In the genomic region with DNA sequence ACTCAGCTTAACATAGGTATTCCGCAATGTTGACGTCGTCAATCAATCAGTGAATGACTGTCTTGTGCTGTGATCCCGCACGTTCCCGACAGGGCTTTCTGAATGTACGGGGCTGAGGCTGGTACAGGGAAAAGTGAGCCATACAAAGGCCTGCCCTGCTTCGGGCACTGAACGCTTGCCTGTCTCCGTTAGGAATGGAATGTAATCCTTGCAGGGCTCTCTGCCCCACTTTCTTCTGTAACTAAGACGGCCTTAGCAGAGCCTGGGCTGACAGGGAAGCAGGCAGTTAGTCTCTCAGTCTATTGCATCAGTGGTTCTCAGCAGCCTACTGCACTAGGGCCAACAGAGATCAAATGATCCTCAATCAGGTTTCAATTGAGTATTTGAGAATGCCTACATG, we compare ENCODE assay signal across 20 cellular contexts. TPM values are rescaled to one million over a fixed set of nuclear protein-coding genes. Genes with fewer than 3 reads are reported as not detected.
DNase-seq lines count a peak whose midpoint lies in the region; ATAC-seq and TF ChIP-seq lines count a peak whose summit lies in the region.
"Had no signal": no experiment of that assay in that cellular context is flagged by ENCODE, and none has a peak within 500 bp of the region (broad histone marks: within the 10 kb centered on the region; RNA-seq: fewer than 3 reads in every experiment).

No MANE protein-coding gene starts in this region.

- H3K4me2 ChIP-seq in hepatocyte (no peak overlapping the region), neural progenitor cell (no peak overlapping the region)
- H3K4me2 ChIP-seq: A549, PC-9 had no signal

- H3K27ac Mint-ChIP-seq in neural progenitor cell = no peak overlapping the region
- H3K27ac Mint-ChIP-seq in stimulated activated memory B cell treated with anti-CD40 and anti-IgM and Interleukin-4, amounts not matched to agents 10 μg/mL and 1 μg/mL and 100 μg/mL, for 72 hours = no peak overlapping the region
- H3K27ac Mint-ChIP-seq: B cell, CD14-positive monocyte had no signal

- H3K4me3 ChIP-seq in adipocyte (ENCODE audit: low read length) (no peak overlapping the region), hepatocyte (no peak overlapping the region), neural progenitor cell (no peak overlapping the region), subcutaneous abdominal adipose tissue (ENCODE audit: low read depth in 1 of 5, low read length in 5 of 5) (no peak overlapping the region), MG63 (no peak overlapping the region)
- H3K4me3 ChIP-seq: A549, PC-9, SK-N-MC had no signal

- peaks cover 22% of the 10 kb centered on the region for H3K36me3 ChIP-seq in adipocyte (ENCODE audit: control insufficient read depth, insufficient read depth, low read length, severe bottlenecking)
- H3K36me3 ChIP-seq in hepatocyte (replicated peaks; ENCODE audit: insufficient read depth, low read depth) = no peaks in the 10 kb centered on the region
- H3K36me3 ChIP-seq in neural progenitor cell = no peaks in the 10 kb centered on the region
- peaks cover 0 to 22% (median 15%) of the 10 kb centered on the region in 5 donors for H3K36me3 ChIP-seq in subcutaneous abdominal adipose tissue (ENCODE audit: control insufficient read depth in 5 of 5, insufficient read depth in 5 of 5, low read length in 5 of 5)
- peaks cover 42% of the 10 kb centered on the region for H3K36me3 ChIP-seq in MG63

- H3K27ac ChIP-seq in hepatocyte (peak overlapping the region; percentile 56), neural progenitor cell (no peak overlapping the region), subcutaneous abdominal adipose tissue (ENCODE audit: low read depth, low read length) (peak overlapping the region; percentile 59)
- H3K27ac ChIP-seq: A549, PC-9, RWPE1, SK-N-MC had no signal

- 87% methylated on average over 11 of the region's 11 CpGs for WGBS in hepatocyte (ENCODE audit: low lambda C conversion rate, missing lambda C conversion rate)

- no peaks in the 10 kb centered on the region for H3K27me3 Mint-ChIP-seq in neural progenitor cell (ENCODE audit: insufficient read depth, low read depth)
- H3K27me3 Mint-ChIP-seq in stimulated activated memory B cell treated with anti-CD40 and anti-IgM and Interleukin-4, amounts not matched to agents 10 μg/mL and 1 μg/mL and 100 μg/mL, for 72 hours = no peaks in the 10 kb centered on the region
- H3K27me3 Mint-ChIP-seq: B cell had no signal

- no peaks in the 10 kb centered on the region for H3K4me1 Mint-ChIP-seq in neural progenitor cell
- H3K4me1 Mint-ChIP-seq in stimulated activated memory B cell treated with anti-CD40 and anti-IgM and Interleukin-4, amounts not matched to agents 10 μg/mL and 1 μg/mL and 100 μg/mL, for 72 hours = no peaks in the 10 kb centered on the region
- H3K4me1 Mint-ChIP-seq: B cell, CD14-positive monocyte had no signal

- H4K20me1 ChIP-seq in hepatocyte (ENCODE audit: insufficient read depth, poor library complexity, severe bottlenecking) (no peaks in the 10 kb centered on the region), neural progenitor cell (ENCODE audit: low read depth) (no peaks in the 10 kb centered on the region)

- H3K4me1 ChIP-seq in adipocyte (ENCODE audit: control insufficient read depth, insufficient read depth, low read length) (peaks cover 28% of the 10 kb centered on the region), hepatocyte (ENCODE audit: insufficient read depth) (no peaks in the 10 kb centered on the region), neural progenitor cell (no peaks in the 10 kb centered on the region), subcutaneous abdominal adipose tissue (ENCODE audit: control insufficient read depth in 5 of 5, insufficient read depth in 5 of 5, low read length in 5 of 5) (peaks cover 2 to 36% (median 13%) of the 10 kb centered on the region in 5 donors)
- H3K4me1 ChIP-seq: A549 had no signal

- no peaks in the 10 kb centered on the region for H3K9me3 ChIP-seq in adipocyte (ENCODE audit: control insufficient read depth, low read length)
- no peaks in the 10 kb centered on the region for H3K9me3 ChIP-seq in hepatocyte (ENCODE audit: low read depth)
- no peaks in the 10 kb centered on the region for H3K9me3 ChIP-seq in neural progenitor cell (ENCODE audit: low read depth)
- no peaks in the 10 kb centered on the region for H3K9me3 ChIP-seq in subcutaneous abdominal adipose tissue (ENCODE audit: control insufficient read depth in 5 of 5, low read length in 5 of 5)
- H3K9me3 ChIP-seq in MG63 = no peaks in the 10 kb centered on the region
- H3K9me3 ChIP-seq: A549 had no signal

- H3K4me3 Mint-ChIP-seq in neural progenitor cell = no peak overlapping the region
- no peak overlapping the region for H3K4me3 Mint-ChIP-seq in stimulated activated memory B cell treated with anti-CD40 and anti-IgM and Interleukin-4, amounts not matched to agents 10 μg/mL and 1 μg/mL and 100 μg/mL, for 72 hours
- H3K4me3 Mint-ChIP-seq: B cell, CD14-positive monocyte had no signal

- H3K36me3 Mint-ChIP-seq in neural progenitor cell = peaks cover 9% of the 10 kb centered on the region
- H3K36me3 Mint-ChIP-seq in stimulated activated memory B cell treated with anti-CD40 and anti-IgM and Interleukin-4, amounts not matched to agents 10 μg/mL and 1 μg/mL and 100 μg/mL, for 72 hours = peaks cover 35% of the 10 kb centered on the region

- no peak for ATAC-seq in stimulated activated memory B cell treated with anti-CD40 and anti-IgM and Interleukin-4, amounts not matched to agents 10 μg/mL and 1 μg/mL and 100 μg/mL, for 72 hours
- ATAC-seq: A549 had no signal

- H3K9ac ChIP-seq in adipocyte (ENCODE audit: low read length) (peak overlapping the region; percentile 8), neural progenitor cell (no peak overlapping the region), subcutaneous abdominal adipose tissue (ENCODE audit: low read length in 5 of 5) (peak overlapping the region in 3 of 5 donors; percentile 10 to 48 (median 35))

- TF ChIP-seq CTCF in hepatocyte (IDR thresholded peaks at IDR 0.05; ENCODE audit: poor library complexity) (no peak), neural progenitor cell (IDR thresholded peaks at IDR 0.05) (no peak)

- H3K9me2 ChIP-seq in hepatocyte (replicated peaks; ENCODE audit: insufficient read depth) = no peaks in the 10 kb centered on the region

- no peaks in the 10 kb centered on the region for H3F3A ChIP-seq in neural progenitor cell (ENCODE audit: low read depth)

- H3K79me2 ChIP-seq in hepatocyte (no peaks in the 10 kb centered on the region), neural progenitor cell (ENCODE audit: low read depth) (no peaks in the 10 kb centered on the region)

- no peak overlapping the region for H2AFZ ChIP-seq in hepatocyte
- no peak overlapping the region for H2AFZ ChIP-seq in neural progenitor cell (replicated peaks)
- H2AFZ ChIP-seq: PC-9 had no signal

- H3K27me3 ChIP-seq in adipocyte (replicated peaks; ENCODE audit: control insufficient read depth, insufficient read depth, low read length) (no peaks in the 10 kb centered on the region), hepatocyte (no peaks in the 10 kb centered on the region), neural progenitor cell (no peaks in the 10 kb centered on the region), subcutaneous abdominal adipose tissue (ENCODE audit: control insufficient read depth in 5 of 5, insufficient read depth in 4 of 5, low read length in 5 of 5) (no peaks in the 10 kb centered on the region), MG63 (no peaks in the 10 kb centered on the region)

- DNase-seq in adipocyte (ENCODE audit: low read depth) (no peak), hepatocyte (ENCODE audit: low spot score) (peak; percentile 45), neural progenitor cell (ENCODE audit: low spot score) (peak; percentile 8), MG63 (no peak), amniotic stem cell (lab: John Stamatoyannopoulos, UW) (no peak)
- DNase-seq: DMS53, GF-D8, Karpas-422, NCI-H1417, NCI-H1694 treated with DMSO at 0.1 percent for 48 hours, PC-9, SHP77 treated with DMSO at 0.1 percent for 48 hours had no signal

- no peaks in the 10 kb centered on the region for H3K9me3 Mint-ChIP-seq in neural progenitor cell
- no peaks in the 10 kb centered on the region for H3K9me3 Mint-ChIP-seq in stimulated activated memory B cell treated with anti-CD40 and anti-IgM and Interleukin-4, amounts not matched to agents 10 μg/mL and 1 μg/mL and 100 μg/mL, for 72 hours
- H3K9me3 Mint-ChIP-seq: CD14-positive monocyte had no signal

RNA-seq across cellular contexts. Expression of a gene that starts 16.2 kb away (rescaled TPM):
- total RNA-seq in hepatocyte (0.48 and 0.93 TPM in 2 replicates), neural progenitor cell (ENCODE audit: low replicate concordance) (0.36 and 0.40 TPM in 2 replicates)
- polyA plus RNA-seq in hepatocyte = 1.9 and 3.5 TPM in 2 replicates
- total RNA-seq in MG63 (2014; rRNA removed; shearing (Covaris generic); ENCODE audit: low replicate concordance) = 0.02 and 1.2 TPM in 2 replicates
- total RNA-seq: H4 had no signal

RNA-seq across cellular contexts. Expression of a gene that starts 24.0 kb away (rescaled TPM):
- total RNA-seq in hepatocyte (37.4 and 45.8 TPM in 2 replicates), neural progenitor cell (ENCODE audit: low replicate concordance) (32.4 and 39.0 TPM in 2 replicates)
- polyA plus RNA-seq in hepatocyte = 34.0 and 43.4 TPM in 2 replicates
- 40.4 and 44.7 TPM in 2 replicates for total RNA-seq in MG63 (2014; rRNA removed; shearing (Covaris generic); ENCODE audit: low replicate concordance)

RNA-seq across cellular contexts. Expression of a gene that starts 24.1 kb away (rescaled TPM):
- total RNA-seq in hepatocyte (12.5 and 17.8 TPM in 2 replicates), neural progenitor cell (ENCODE audit: low replicate concordance) (8.9 and 10.2 TPM in 2 replicates)
- 5.8 and 7.7 TPM in 2 replicates for polyA plus RNA-seq in hepatocyte
- total RNA-seq in MG63 (2014; rRNA removed; shearing (Covaris generic); ENCODE audit: low replicate concordance) = 5.3 and 12.5 TPM in 2 replicates

RNA-seq across cellular contexts. Expression of a gene that starts 56.5 kb away (rescaled TPM):
- 10.5 and 11.6 TPM in 2 replicates for total RNA-seq in hepatocyte
- polyA plus RNA-seq in hepatocyte = 30.0 and 32.4 TPM in 2 replicates
- 0.28 and 1.5 TPM in 2 replicates for total RNA-seq in neural progenitor cell (ENCODE audit: low replicate concordance)
- total RNA-seq in MG63 (2014; rRNA removed; shearing (Covaris generic); ENCODE audit: low replicate concordance) = 0.57 and 2.4 TPM in 2 replicates
- total RNA-seq: H4, PC-9 had no signal

Comparison
In these comparisons a context has a peak if more than half of its experiments do, and no peak if none do; other contexts are left out.
1. DNase-seq: peak in hepatocyte (single experiment) and neural progenitor cell (single experiment); none in adipocyte (single experiment), MG63 (single experiment) and amniotic stem cell (single experiment).